In the genomic region with DNA sequence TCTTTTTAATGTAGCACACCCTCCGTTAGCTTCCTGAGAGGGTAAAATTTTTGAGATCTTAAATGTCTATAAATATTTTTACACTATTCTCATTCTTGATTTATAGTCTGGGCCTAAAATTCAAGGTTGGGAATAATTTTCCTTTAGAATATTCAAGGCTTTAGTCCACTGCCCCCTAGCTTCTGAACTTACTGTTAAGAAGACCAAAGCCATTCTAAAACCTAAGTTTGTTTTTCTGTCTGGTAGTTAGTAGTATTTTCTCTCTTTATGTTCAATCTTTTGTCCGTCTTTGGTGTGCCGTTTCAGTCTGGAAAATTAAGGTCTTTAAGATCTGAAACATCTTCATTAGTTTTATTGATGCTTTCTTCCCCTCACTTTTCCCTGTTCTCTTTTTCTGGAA, we compare ENCODE assay signal across 12 cellular contexts. TPM values are rescaled to one million over a fixed set of nuclear protein-coding genes. Genes with fewer than 3 reads are reported as not detected.
DNase-seq lines count a peak whose midpoint lies in the region; TF ChIP-seq lines count a peak whose summit lies in the region.
"Had no signal": no experiment of that assay in that cellular context is flagged by ENCODE, and none has a peak within 500 bp of the region (broad histone marks: within the 10 kb centered on the region; RNA-seq: fewer than 3 reads in every experiment).

No MANE protein-coding gene starts in this region.

- TF ChIP-seq CTCF in colonic mucosa (IDR thresholded peaks at IDR 0.05) (peak; percentile 16), osteoblast (IDR thresholded peaks at IDR 0.05; ENCODE audit: extremely low read depth, low read depth, low read length) (peak; percentile 51)

- H4K20me1 ChIP-seq in osteoblast (ENCODE audit: insufficient read depth, low read length) = no peaks in the 10 kb centered on the region

- DNase-seq in ELR (ENCODE audit: low read depth) (peak; percentile 39), M059J (ENCODE audit: low read depth) (peak; percentile 9), colonic mucosa (no peak), osteoblast (ENCODE audit: insufficient read length, low spot score, missing footprints) (no peak), NCI-H2107 (lab: John Stamatoyannopoulos, UW) (no peak), GOT3 (lab: John Stamatoyannopoulos, UW) (no peak), GM19238 (ENCODE audit: insufficient read length, low spot score) (no peak), NCI-H526 treated with DMSO at 0.1 percent for 48 hours (lab: John Stamatoyannopoulos, UW) (no peak)
- DNase-seq: activated CD4-positive, alpha-beta T cell treated with anti-CD3 and anti-CD28 coated beads, Interleukin-2, amount 10 ng/mL, durations not matched to agents 24 days and 14 days; DND-41 had no signal

- H3K4me3 ChIP-seq in colonic mucosa = no peak overlapping the region
- H3K4me3 ChIP-seq in osteoblast (ENCODE audit: insufficient read depth, low read length) = no peak overlapping the region
- H3K4me3 ChIP-seq: coronary artery, mucosa of descending colon had no signal

- no peaks in the 10 kb centered on the region for H3K36me3 ChIP-seq in colonic mucosa
- no peaks in the 10 kb centered on the region for H3K36me3 ChIP-seq in osteoblast (ENCODE audit: insufficient read depth, low read length)

- peak overlapping the region; percentile 22 for H2AFZ ChIP-seq in osteoblast (ENCODE audit: low read length)

- H3K4me2 ChIP-seq in osteoblast (ENCODE audit: insufficient read depth, low read length) = no peak overlapping the region

- H3K9me3 ChIP-seq in colonic mucosa (no peaks in the 10 kb centered on the region), osteoblast (ENCODE audit: low read depth, low read length) (no peaks in the 10 kb centered on the region)
- H3K9me3 ChIP-seq: mucosa of descending colon had no signal

- no peak overlapping the region for H3K9ac ChIP-seq in colonic mucosa (ENCODE audit: low read depth in 2 of 2, low read length in 2 of 2)

- H3K27me3 ChIP-seq in colonic mucosa (no peaks in the 10 kb centered on the region), osteoblast (ENCODE audit: insufficient read depth, low read length) (no peaks in the 10 kb centered on the region)

- H3K79me2 ChIP-seq in osteoblast (ENCODE audit: insufficient read depth, low read length) = peaks cover 11% of the 10 kb centered on the region

- intact Hi-C loops in colonic mucosa (cut with DNase I) = loop anchor here (10.0 kb wide), 1 partner anchor 74 kb away; no protein-coding TSS in a partner anchor

- H3K27ac ChIP-seq in colonic mucosa (no peak overlapping the region), osteoblast (ENCODE audit: low read depth, low read length) (no peak overlapping the region)
- H3K27ac ChIP-seq: coronary artery had no signal

- H3K4me1 ChIP-seq in colonic mucosa (no peaks in the 10 kb centered on the region), osteoblast (ENCODE audit: insufficient read depth, low read length) (peaks cover 16% of the 10 kb centered on the region)

RNA-seq across cellular contexts. Expression of a gene that starts 14.5 kb away (rescaled TPM):
- 4.0 and 5.7 TPM in 2 replicates for total RNA-seq in M059J (2014; rRNA removed; shearing (Covaris generic))
- under 1 TPM; 0.58 to 0.72 TPM for total RNA-seq in colonic mucosa
- total RNA-seq in osteoblast = 5.4 and 5.9 TPM in 2 replicates

Comparison
In these comparisons a context has a peak if more than half of its experiments do, and no peak if none do; other contexts are left out.
1. DNase-seq: peak in ELR (single experiment) and M059J (single experiment); none in colonic mucosa (single experiment), osteoblast (single experiment), NCI-H2107 (single experiment), GOT3 (single experiment), GM19238 (single experiment) and NCI-H526 treated with DMSO at 0.1 percent for 48 hours (single experiment).